ENCODE assay signal across 1 cellular context in genomic region chr15:75367913-75368688, GRCh38.
A peak's percentile ranks its signal among the peaks of the same experiment; 100 is the strongest.
TF ChIP-seq lines count a peak whose summit lies in the region.

MAN2C1 (minus strand) TSS chr15:75368607; CDS start chr15:75368583, 24 bp downstream.

TF ChIP-seq in K562, 482 proteins besides CTCF, POLR2A, EP300 and RAD21 (continued from another document and continues in another):
- TF ChIP-seq ZBTB17 (CRISPR knock-in tag; IDR thresholded peaks at IDR 0.05): peak; percentile 75
- 0 out of 2 replicates have a peak, but pooled peaks have one; percentile 43 for TF ChIP-seq GATAD2A (IDR thresholded peaks at IDR 0.05)
- TF ChIP-seq ZNF12 (CRISPR knock-in tag; IDR thresholded peaks at IDR 0.05): 0 out of 2 replicates have a peak, but pooled peaks have one; percentile 61
- peak; percentile 45 for TF ChIP-seq PCBP2 (IDR thresholded peaks at IDR 0.05; ENCODE audit: low read depth, low read length, poor library complexity, severe bottlenecking)
- TF ChIP-seq YY1 (IDR thresholded peaks at IDR 0.05; ENCODE audit: borderline replicate concordance in 1 of 3, control insufficient read depth in 1 of 3, extremely low read depth in 1 of 3, insufficient read depth in 3 of 3, insufficient read length in 1 of 3, insufficient replicate concordance in 2 of 3, low read depth in 1 of 3, low read length in 2 of 3): peak; percentile 80 to 96 (median 94)
- TF ChIP-seq JUNB (CRISPR knock-in tag; conservative IDR thresholded peaks at IDR 0.05): peak; percentile 48; the same call in 1 of the 2 replicates
- TF ChIP-seq CREM (IDR thresholded peaks at IDR 0.05; ENCODE audit: low read depth): peak; percentile 89
- TF ChIP-seq ZNF766 (CRISPR knock-in tag; conservative IDR thresholded peaks at IDR 0.05): no peak
- TF ChIP-seq HMGN3 (IDR thresholded peaks at IDR 0.05; ENCODE audit: borderline replicate concordance, extremely low read depth, insufficient read length, low read depth, low read length): peak; percentile 81
- no peak for TF ChIP-seq BRF1 (IDR thresholded peaks at IDR 0.05; ENCODE audit: borderline replicate concordance, extremely low read depth, insufficient read length)
- TF ChIP-seq ARID1B (IDR thresholded peaks at IDR 0.05): peak; percentile 48
- TF ChIP-seq ATF1 (CRISPR knock-in tag; IDR thresholded peaks at IDR 0.05): peak; percentile 43; the same call in 1 of the 2 replicates
- TF ChIP-seq ATF1 (tag; IDR thresholded peaks at IDR 0.05): peak; percentile 86
- no peak for TF ChIP-seq ZNF146 (CRISPR knock-in tag; IDR thresholded peaks at IDR 0.05; ENCODE audit: unreplicated experiment)
- peak; percentile 36; the same call in 1 of the 2 replicates for TF ChIP-seq JUN (IDR thresholded peaks at IDR 0.05; ENCODE audit: borderline replicate concordance, low read depth, low read length)
- TF ChIP-seq JUN (CRISPR knock-in tag; IDR thresholded peaks at IDR 0.05; ENCODE audit: borderline replicate concordance): peak; percentile 68; the same call in 1 of the 2 replicates
- TF ChIP-seq, protein P1, sequence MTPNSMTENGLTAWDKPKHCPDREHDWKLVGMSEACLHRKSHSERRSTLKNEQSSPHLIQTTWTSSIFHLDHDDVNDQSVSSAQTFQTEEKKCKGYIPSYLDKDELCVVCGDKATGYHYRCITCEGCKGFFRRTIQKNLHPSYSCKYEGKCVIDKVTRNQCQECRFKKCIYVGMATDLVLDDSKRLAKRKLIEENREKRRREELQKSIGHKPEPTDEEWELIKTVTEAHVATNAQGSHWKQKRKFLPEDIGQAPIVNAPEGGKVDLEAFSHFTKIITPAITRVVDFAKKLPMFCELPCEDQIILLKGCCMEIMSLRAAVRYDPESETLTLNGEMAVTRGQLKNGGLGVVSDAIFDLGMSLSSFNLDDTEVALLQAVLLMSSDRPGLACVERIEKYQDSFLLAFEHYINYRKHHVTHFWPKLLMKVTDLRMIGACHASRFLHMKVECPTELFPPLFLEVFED (CRISPR knock-in tag; conservative IDR thresholded peaks at IDR 0.05): 0 out of 2 replicates have a peak, but pooled peaks have one; percentile 18
- no peak for TF ChIP-seq ZNF282 (CRISPR knock-in tag; IDR thresholded peaks at IDR 0.05)
- TF ChIP-seq, protein P2, sequence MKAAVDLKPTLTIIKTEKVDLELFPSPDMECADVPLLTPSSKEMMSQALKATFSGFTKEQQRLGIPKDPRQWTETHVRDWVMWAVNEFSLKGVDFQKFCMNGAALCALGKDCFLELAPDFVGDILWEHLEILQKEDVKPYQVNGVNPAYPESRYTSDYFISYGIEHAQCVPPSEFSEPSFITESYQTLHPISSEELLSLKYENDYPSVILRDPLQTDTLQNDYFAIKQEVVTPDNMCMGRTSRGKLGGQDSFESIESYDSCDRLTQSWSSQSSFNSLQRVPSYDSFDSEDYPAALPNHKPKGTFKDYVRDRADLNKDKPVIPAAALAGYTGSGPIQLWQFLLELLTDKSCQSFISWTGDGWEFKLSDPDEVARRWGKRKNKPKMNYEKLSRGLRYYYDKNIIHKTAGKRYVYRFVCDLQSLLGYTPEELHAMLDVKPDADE (conservative IDR thresholded peaks at IDR 0.05; ENCODE audit: control insufficient read depth, low read depth, low read length): peak; percentile 72
- no peak for TF ChIP-seq NELFE (IDR thresholded peaks at IDR 0.05; ENCODE audit: insufficient read depth, insufficient read length)
- TF ChIP-seq STAT5A (IDR thresholded peaks at IDR 0.05; ENCODE audit: borderline replicate concordance, low read length): peak; percentile 19; the same call in 1 of the 2 replicates
- TF ChIP-seq RBBP5 (IDR thresholded peaks at IDR 0.05; ENCODE audit: borderline replicate concordance, insufficient read depth, low read length, poor library complexity, severe bottlenecking): peak; percentile 89
- no peak for TF ChIP-seq WHSC1 (IDR thresholded peaks at IDR 0.05; ENCODE audit: low read length)
- no peak for TF ChIP-seq ZNF165 (CRISPR knock-in tag; IDR thresholded peaks at IDR 0.05; ENCODE audit: borderline replicate concordance)
- peak; percentile 90 for TF ChIP-seq SIN3B (IDR thresholded peaks at IDR 0.05; ENCODE audit: low read depth)
- no peak for TF ChIP-seq ZNF347 (CRISPR knock-in tag; IDR thresholded peaks at IDR 0.05; ENCODE audit: low read depth)
- no peak for TF ChIP-seq PTBP1 (IDR thresholded peaks at IDR 0.05; ENCODE audit: low read depth, low read length)
- no peak for TF ChIP-seq ZNF76 (CRISPR knock-in tag; IDR thresholded peaks at IDR 0.05; ENCODE audit: borderline replicate concordance)
- TF ChIP-seq HMGXB4 (CRISPR knock-in tag; IDR thresholded peaks at IDR 0.05): peak; percentile 47; the same call in 1 of the 2 replicates
- no peak for TF ChIP-seq THRA (IDR thresholded peaks at IDR 0.05)
- TF ChIP-seq CSDE1 (IDR thresholded peaks at IDR 0.05): peak in 1 of 2 experiments; percentile 62; a peak in 1 of 4 replicates
- 0 out of 2 replicates have a peak, but pooled peaks have one; percentile 33 for TF ChIP-seq ZBTB2 (IDR thresholded peaks at IDR 0.05)
- TF ChIP-seq ARHGAP35 (IDR thresholded peaks at IDR 0.05; ENCODE audit: partially characterized antibody): no peak
- TF ChIP-seq, protein P3, sequence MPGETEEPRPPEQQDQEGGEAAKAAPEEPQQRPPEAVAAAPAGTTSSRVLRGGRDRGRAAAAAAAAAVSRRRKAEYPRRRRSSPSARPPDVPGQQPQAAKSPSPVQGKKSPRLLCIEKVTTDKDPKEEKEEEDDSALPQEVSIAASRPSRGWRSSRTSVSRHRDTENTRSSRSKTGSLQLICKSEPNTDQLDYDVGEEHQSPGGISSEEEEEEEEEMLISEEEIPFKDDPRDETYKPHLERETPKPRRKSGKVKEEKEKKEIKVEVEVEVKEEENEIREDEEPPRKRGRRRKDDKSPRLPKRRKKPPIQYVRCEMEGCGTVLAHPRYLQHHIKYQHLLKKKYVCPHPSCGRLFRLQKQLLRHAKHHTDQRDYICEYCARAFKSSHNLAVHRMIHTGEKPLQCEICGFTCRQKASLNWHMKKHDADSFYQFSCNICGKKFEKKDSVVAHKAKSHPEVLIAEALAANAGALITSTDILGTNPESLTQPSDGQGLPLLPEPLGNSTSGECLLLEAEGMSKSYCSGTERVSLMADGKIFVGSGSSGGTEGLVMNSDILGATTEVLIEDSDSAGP (CRISPR knock-in tag; IDR thresholded peaks at IDR 0.05): no peak
- peak; percentile 87 for TF ChIP-seq SPI1 (IDR thresholded peaks at IDR 0.05; ENCODE audit: borderline replicate concordance, low read depth, low read length)
- peak; percentile 99 for TF ChIP-seq GABPB1 (CRISPR knock-in tag; IDR thresholded peaks at IDR 0.05)
- TF ChIP-seq ZBTB8A (IDR thresholded peaks at IDR 0.05; ENCODE audit: partially characterized antibody): no peak
- no peak for TF ChIP-seq MCM2 (IDR thresholded peaks at IDR 0.05; ENCODE audit: low read depth)
- TF ChIP-seq NFE2 (IDR thresholded peaks at IDR 0.05; ENCODE audit: low read depth): no peak
- TF ChIP-seq ZNF699 (CRISPR knock-in tag; IDR thresholded peaks at IDR 0.05; ENCODE audit: insufficient replicate concordance): no peak
- no peak for TF ChIP-seq NR4A1 (CRISPR knock-in tag; IDR thresholded peaks at IDR 0.05)
- 0 out of 2 replicates have a peak, but pooled peaks have one; percentile 60 for TF ChIP-seq NR4A1 (tag; IDR thresholded peaks at IDR 0.05)
- TF ChIP-seq ZNF436 (CRISPR knock-in tag; IDR thresholded peaks at IDR 0.05): no peak
- TF ChIP-seq ZFP36 (IDR thresholded peaks at IDR 0.05; ENCODE audit: low read depth, low read length, partially characterized antibody): no peak
- TF ChIP-seq RBM22 (IDR thresholded peaks at IDR 0.05; ENCODE audit: low read depth, low read length, poor library complexity, severe bottlenecking): peak; percentile 95
- TF ChIP-seq, protein P4, sequence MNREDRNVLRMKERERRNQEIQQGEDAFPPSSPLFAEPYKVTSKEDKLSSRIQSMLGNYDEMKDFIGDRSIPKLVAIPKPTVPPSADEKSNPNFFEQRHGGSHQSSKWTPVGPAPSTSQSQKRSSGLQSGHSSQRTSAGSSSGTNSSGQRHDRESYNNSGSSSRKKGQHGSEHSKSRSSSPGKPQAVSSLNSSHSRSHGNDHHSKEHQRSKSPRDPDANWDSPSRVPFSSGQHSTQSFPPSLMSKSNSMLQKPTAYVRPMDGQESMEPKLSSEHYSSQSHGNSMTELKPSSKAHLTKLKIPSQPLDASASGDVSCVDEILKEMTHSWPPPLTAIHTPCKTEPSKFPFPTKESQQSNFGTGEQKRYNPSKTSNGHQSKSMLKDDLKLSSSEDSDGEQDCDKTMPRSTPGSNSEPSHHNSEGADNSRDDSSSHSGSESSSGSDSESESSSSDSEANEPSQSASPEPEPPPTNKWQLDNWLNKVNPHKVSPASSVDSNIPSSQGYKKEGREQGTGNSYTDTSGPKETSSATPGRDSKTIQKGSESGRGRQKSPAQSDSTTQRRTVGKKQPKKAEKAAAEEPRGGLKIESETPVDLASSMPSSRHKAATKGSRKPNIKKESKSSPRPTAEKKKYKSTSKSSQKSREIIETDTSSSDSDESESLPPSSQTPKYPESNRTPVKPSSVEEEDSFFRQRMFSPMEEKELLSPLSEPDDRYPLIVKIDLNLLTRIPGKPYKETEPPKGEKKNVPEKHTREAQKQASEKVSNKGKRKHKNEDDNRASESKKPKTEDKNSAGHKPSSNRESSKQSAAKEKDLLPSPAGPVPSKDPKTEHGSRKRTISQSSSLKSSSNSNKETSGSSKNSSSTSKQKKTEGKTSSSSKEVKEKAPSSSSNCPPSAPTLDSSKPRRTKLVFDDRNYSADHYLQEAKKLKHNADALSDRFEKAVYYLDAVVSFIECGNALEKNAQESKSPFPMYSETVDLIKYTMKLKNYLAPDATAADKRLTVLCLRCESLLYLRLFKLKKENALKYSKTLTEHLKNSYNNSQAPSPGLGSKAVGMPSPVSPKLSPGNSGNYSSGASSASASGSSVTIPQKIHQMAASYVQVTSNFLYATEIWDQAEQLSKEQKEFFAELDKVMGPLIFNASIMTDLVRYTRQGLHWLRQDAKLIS (CRISPR knock-in tag; IDR thresholded peaks at IDR 0.05): peak; percentile 93
- no peak; a peak in 1 of 4 replicates for TF ChIP-seq ETV6 (IDR thresholded peaks at IDR 0.05; ENCODE audit: borderline replicate concordance in 1 of 2, low read depth in 2 of 2, low read length in 1 of 2)
- no peak for TF ChIP-seq ETV6 (CRISPR knock-in tag; IDR thresholded peaks at IDR 0.05; ENCODE audit: borderline replicate concordance)
- TF ChIP-seq, protein P5, sequence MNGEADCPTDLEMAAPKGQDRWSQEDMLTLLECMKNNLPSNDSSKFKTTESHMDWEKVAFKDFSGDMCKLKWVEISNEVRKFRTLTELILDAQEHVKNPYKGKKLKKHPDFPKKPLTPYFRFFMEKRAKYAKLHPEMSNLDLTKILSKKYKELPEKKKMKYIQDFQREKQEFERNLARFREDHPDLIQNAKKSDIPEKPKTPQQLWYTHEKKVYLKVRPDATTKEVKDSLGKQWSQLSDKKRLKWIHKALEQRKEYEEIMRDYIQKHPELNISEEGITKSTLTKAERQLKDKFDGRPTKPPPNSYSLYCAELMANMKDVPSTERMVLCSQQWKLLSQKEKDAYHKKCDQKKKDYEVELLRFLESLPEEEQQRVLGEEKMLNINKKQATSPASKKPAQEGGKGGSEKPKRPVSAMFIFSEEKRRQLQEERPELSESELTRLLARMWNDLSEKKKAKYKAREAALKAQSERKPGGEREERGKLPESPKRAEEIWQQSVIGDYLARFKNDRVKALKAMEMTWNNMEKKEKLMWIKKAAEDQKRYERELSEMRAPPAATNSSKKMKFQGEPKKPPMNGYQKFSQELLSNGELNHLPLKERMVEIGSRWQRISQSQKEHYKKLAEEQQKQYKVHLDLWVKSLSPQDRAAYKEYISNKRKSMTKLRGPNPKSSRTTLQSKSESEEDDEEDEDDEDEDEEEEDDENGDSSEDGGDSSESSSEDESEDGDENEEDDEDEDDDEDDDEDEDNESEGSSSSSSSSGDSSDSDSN (IDR thresholded peaks at IDR 0.05; ENCODE audit: borderline replicate concordance in 1 of 2, low read depth in 2 of 2, low read length in 2 of 2): peak; percentile 88 to 93; a peak in 3 of 4 replicates
- TF ChIP-seq FOXP1 (CRISPR knock-in tag; IDR thresholded peaks at IDR 0.05): peak; percentile 84; the same call in 1 of the 2 replicates
- TF ChIP-seq ZNF316 (IDR thresholded peaks at IDR 0.05): peak; percentile 64; the same call in 1 of the 2 replicates
- no peak for TF ChIP-seq CHD2 (IDR thresholded peaks at IDR 0.05; ENCODE audit: low read depth, low read length)
- TF ChIP-seq ESRRB (CRISPR knock-in tag; IDR thresholded peaks at IDR 0.05; ENCODE audit: borderline replicate concordance): no peak
- no peak for TF ChIP-seq NFXL1 (CRISPR knock-in tag; IDR thresholded peaks at IDR 0.05)
